ENCODE assay signal across 8 cellular contexts in genomic region chr1:11730429-11730861, GRCh38. TPM values are rescaled to one million over a fixed set of nuclear protein-coding genes. Genes with fewer than 3 reads are reported as not detected.
DNase-seq lines count a peak whose midpoint lies in the region; ATAC-seq lines count a peak whose summit lies in the region.

No MANE protein-coding gene starts in this region.

- peaks cover 35% of the 10 kb centered on the region for H3K4me1 Mint-ChIP-seq in activated CD4-positive, alpha-beta T cell treated with anti-CD3 and anti-CD28 coated beads, Interleukin-2, amount 10 ng/mL, durations not matched to agents 24 days and 14 days
- H3K4me1 Mint-ChIP-seq in stimulated activated naive CD8-positive, alpha-beta T cell treated with anti-CD3 and anti-CD28 coated beads, Interleukin-15, amount 100 ng/mL, for 72 hours: peaks cover 63% of the 10 kb centered on the region

- intact Hi-C loops in activated CD4-positive, alpha-beta T cell treated with anti-CD3 and anti-CD28 coated beads, Interleukin-2, amount 10 ng/mL, durations not matched to agents 24 days and 14 days (cut with micrococcal nuclease): loop anchor here (10.0 kb wide), 1 partner anchor 456 kb away; the partner anchor contains the start of gene UBIAD1
- intact Hi-C loops in left cardiac atrium (cut with DNase I): no loop called here

- H3K27me3 Mint-ChIP-seq in activated CD4-positive, alpha-beta T cell treated with anti-CD3 and anti-CD28 coated beads, Interleukin-2, amount 10 ng/mL, durations not matched to agents 24 days and 14 days: no peaks in the 10 kb centered on the region
- H3K27me3 Mint-ChIP-seq in stimulated activated naive CD8-positive, alpha-beta T cell treated with anti-CD3 and anti-CD28 coated beads, Interleukin-15, amount 100 ng/mL, for 72 hours: no peaks in the 10 kb centered on the region

- no peaks in the 10 kb centered on the region for H3K36me3 Mint-ChIP-seq in activated CD4-positive, alpha-beta T cell treated with anti-CD3 and anti-CD28 coated beads, Interleukin-2, amount 10 ng/mL, durations not matched to agents 24 days and 14 days (ENCODE audit: low read depth)

- H3K4me3 Mint-ChIP-seq in activated CD4-positive, alpha-beta T cell treated with anti-CD3 and anti-CD28 coated beads, Interleukin-2, amount 10 ng/mL, durations not matched to agents 24 days and 14 days: peak overlapping the region; percentile 77
- H3K4me3 Mint-ChIP-seq in stimulated activated naive CD8-positive, alpha-beta T cell treated with anti-CD3 and anti-CD28 coated beads, Interleukin-15, amount 100 ng/mL, for 72 hours: peak overlapping the region; percentile 75 to 83

- no peaks in the 10 kb centered on the region for H3K9me3 Mint-ChIP-seq in activated CD4-positive, alpha-beta T cell treated with anti-CD3 and anti-CD28 coated beads, Interleukin-2, amount 10 ng/mL, durations not matched to agents 24 days and 14 days
- no peaks in the 10 kb centered on the region for H3K9me3 Mint-ChIP-seq in stimulated activated naive CD8-positive, alpha-beta T cell treated with anti-CD3 and anti-CD28 coated beads, Interleukin-15, amount 100 ng/mL, for 72 hours

- ATAC-seq in HG03571 (IDR thresholded peaks at IDR 0.05; ENCODE audit: unreplicated experiment): peak; percentile 51
- ATAC-seq in left cardiac atrium: peak; percentile 50 to 59
- ATAC-seq in stimulated activated naive CD8-positive, alpha-beta T cell treated with anti-CD3 and anti-CD28 coated beads, Interleukin-15, amount 100 ng/mL, for 72 hours: peak; percentile 90
- no peak for ATAC-seq in HG03025 (IDR thresholded peaks at IDR 0.05; ENCODE audit: low FRiP score, unreplicated experiment)
- ATAC-seq in HG03095 (IDR thresholded peaks at IDR 0.05; ENCODE audit: unreplicated experiment): no peak
- no peak for ATAC-seq in GM19463 (IDR thresholded peaks at IDR 0.05; ENCODE audit: unreplicated experiment)

- DNase-seq in AML-193 (lab: John Stamatoyannopoulos, UW) (peak; percentile 97 to 98), left cardiac atrium (no peak)
- DNase-seq in activated CD4-positive, alpha-beta T cell treated with anti-CD3 and anti-CD28 coated beads, Interleukin-2, amount 10 ng/mL, durations not matched to agents 24 days and 14 days: peak; percentile 86
- peak in 1 of 2 donors; percentile 40 for DNase-seq in stimulated activated naive CD8-positive, alpha-beta T cell treated with anti-CD3 and anti-CD28 coated beads, Interleukin-15, amount 100 ng/mL, for 72 hours

- peak overlapping the region; percentile 75 for H3K27ac Mint-ChIP-seq in activated CD4-positive, alpha-beta T cell treated with anti-CD3 and anti-CD28 coated beads, Interleukin-2, amount 10 ng/mL, durations not matched to agents 24 days and 14 days
- H3K27ac Mint-ChIP-seq in stimulated activated naive CD8-positive, alpha-beta T cell treated with anti-CD3 and anti-CD28 coated beads, Interleukin-15, amount 100 ng/mL, for 72 hours: peak overlapping the region in 1 of 2 donors; percentile 46

RNA-seq across cellular contexts. Expression of gene AGTRAP, which starts 5.5 kb away (rescaled TPM):
- 13.1 and 14.0 TPM in 2 replicates for total RNA-seq in activated CD4-positive, alpha-beta T cell treated with anti-CD3 and anti-CD28 coated beads, Interleukin-2, amount 10 ng/mL, durations not matched to agents 24 days and 14 days
- total RNA-seq in left cardiac atrium: 10 to 100 TPM; 25.4 to 25.7 TPM

RNA-seq across cellular contexts. Expression of gene C1orf167, which starts 31.5 kb away (rescaled TPM):
- not detected in 2 replicates for total RNA-seq in activated CD4-positive, alpha-beta T cell treated with anti-CD3 and anti-CD28 coated beads, Interleukin-2, amount 10 ng/mL, durations not matched to agents 24 days and 14 days
- 1 to 10 TPM; 1.2 to 1.3 TPM for total RNA-seq in left cardiac atrium

RNA-seq across cellular contexts. Expression of gene DRAXIN, which starts 38.9 kb away (rescaled TPM):
- not detected in 2 replicates for total RNA-seq in activated CD4-positive, alpha-beta T cell treated with anti-CD3 and anti-CD28 coated beads, Interleukin-2, amount 10 ng/mL, durations not matched to agents 24 days and 14 days
- under 1 TPM in 1 of 2 donors, not detected in 1; 0.06 TPM for total RNA-seq in left cardiac atrium

RNA-seq across cellular contexts. Expression of gene MAD2L2, which starts 49.5 kb away (rescaled TPM):
- total RNA-seq in activated CD4-positive, alpha-beta T cell treated with anti-CD3 and anti-CD28 coated beads, Interleukin-2, amount 10 ng/mL, durations not matched to agents 24 days and 14 days: 80.1 and 81.5 TPM in 2 replicates
- 10 to 100 TPM; 20.0 to 24.0 TPM for total RNA-seq in left cardiac atrium

Comparison
In these comparisons a context has a peak if more than half of its experiments do, and no peak if none do; other contexts are left out.
1. ATAC-seq: peak in HG03571 (single experiment), left cardiac atrium (2 of 2) and stimulated activated naive CD8-positive, alpha-beta T cell treated with anti-CD3 and anti-CD28 coated beads, Interleukin-15, amount 100 ng/mL, for 72 hours (single experiment); none in HG03025 (single experiment), HG03095 (single experiment) and GM19463 (single experiment).